8 cellular contexts compared by ENCODE assay signal in genomic region chr21:17848228-17848627, GRCh38. TPM values are rescaled to one million over a fixed set of nuclear protein-coding genes. Genes with fewer than 3 reads are reported as not detected.
DNase-seq lines count a peak whose midpoint lies in the region; ATAC-seq lines count a peak whose summit lies in the region.

No MANE protein-coding gene starts in this region.

- ATAC-seq in GM18861 (IDR thresholded peaks at IDR 0.05; ENCODE audit: unreplicated experiment) (peak; percentile 90), HG02588 (IDR thresholded peaks at IDR 0.05; ENCODE audit: unreplicated experiment) (peak; percentile 97)

- DNase-seq in OCI-M1 (lab: John Stamatoyannopoulos, UW) (peak; percentile 94), globus pallidus (ENCODE audit: low spot score) (peak; percentile 78), SIG-M5 (lab: John Stamatoyannopoulos, UW) (no peak), NCI-H69 (lab: John Stamatoyannopoulos, UW) (no peak), HT-29 (ENCODE audit: low spot score) (no peak), OCI-M2 (lab: John Stamatoyannopoulos, UW; ENCODE audit: unreplicated experiment) (no peak)

RNA-seq across cellular contexts. Expression of gene C21orf91, which starts 29.1 kb away (rescaled TPM):
- 0.94 and 2.7 TPM in 2 replicates for total RNA-seq in HT-29 (2014; rRNA removed; shearing (Covaris generic))

Comparison
In these comparisons a context has a peak if more than half of its experiments do, and no peak if none do; other contexts are left out.
1. DNase-seq: peak in OCI-M1 (single experiment) and globus pallidus (single experiment); none in SIG-M5 (single experiment), NCI-H69 (single experiment), HT-29 (single experiment) and OCI-M2 (single experiment).